In the genomic region with DNA sequence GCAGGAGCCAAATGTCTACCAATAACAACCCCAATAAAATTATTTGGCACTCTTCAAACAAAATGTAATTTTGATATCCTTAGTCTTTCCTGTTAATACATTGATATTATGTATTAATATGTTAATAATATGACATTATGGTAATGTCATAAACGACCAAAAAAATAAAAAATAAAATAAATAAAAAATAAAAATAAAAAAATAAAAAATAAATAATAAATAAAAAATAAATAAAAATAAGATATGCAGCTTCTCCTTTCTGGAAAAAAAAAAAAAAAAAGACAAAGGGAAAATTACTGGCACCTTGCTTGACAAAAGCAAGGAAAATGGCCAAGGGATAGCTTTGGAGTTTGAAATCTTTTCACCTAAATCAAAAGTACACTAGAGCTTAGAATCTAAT, we compare ENCODE assay signal across 24 cellular contexts.
"Had no signal": no experiment of that assay in that cellular context is flagged by ENCODE, and none has a peak within 500 bp of the region (broad histone marks: within the 10 kb centered on the region; RNA-seq: fewer than 3 reads in every experiment).

No MANE protein-coding gene starts in this region.

- H3K4me1 Mint-ChIP-seq: naive thymus-derived CD4-positive, alpha-beta T cell; nephron progenitor cell; stimulated activated effector memory CD8-positive, alpha-beta T cell treated with anti-CD3 and anti-CD28 coated beads, Interleukin-12 subunit alpha, Interleukin-12 subunit beta, amount 100 ng/mL, for 72 hours had no signal

- H3K27ac Mint-ChIP-seq: effector memory CD8-positive, alpha-beta T cell; naive thymus-derived CD4-positive, alpha-beta T cell; nephron progenitor cell; stimulated activated effector memory CD8-positive, alpha-beta T cell treated with anti-CD3 and anti-CD28 coated beads, Interleukin-12 subunit alpha, Interleukin-12 subunit beta, amount 100 ng/mL, for 72 hours; type B pancreatic cell had no signal

- H3K27me3 ChIP-seq: gastroesophageal sphincter, heart left ventricle, hepatocyte, left lung, right atrium auricular region, stomach, thyroid gland had no signal

- H3K36me3 ChIP-seq: gastroesophageal sphincter, left lung, prostate gland, right atrium auricular region, stomach, thyroid gland had no signal

- H3K4me3 ChIP-seq: gastroesophageal sphincter, heart left ventricle, hepatocyte, left lung, prostate gland, right atrium auricular region, stomach, thyroid gland had no signal

- H3K9me3 Mint-ChIP-seq: nephron progenitor cell, type B pancreatic cell had no signal

- H3K36me3 Mint-ChIP-seq: naive thymus-derived CD4-positive, alpha-beta T cell; stimulated activated effector memory CD8-positive, alpha-beta T cell treated with anti-CD3 and anti-CD28 coated beads, Interleukin-12 subunit alpha, Interleukin-12 subunit beta, amount 100 ng/mL, for 72 hours; type B pancreatic cell had no signal

- H3K9me3 ChIP-seq: gastroesophageal sphincter, heart left ventricle, left lung, prostate gland, right atrium auricular region, stomach, thyroid gland had no signal

- H3K27me3 Mint-ChIP-seq: effector memory CD8-positive, alpha-beta T cell; naive thymus-derived CD4-positive, alpha-beta T cell; type B pancreatic cell had no signal

- H3K27ac ChIP-seq: epithelial cell of prostate, gastroesophageal sphincter, heart left ventricle, hepatocyte, left lung, prostate gland, right atrium auricular region, stomach, thyroid gland had no signal

- H3K4me3 Mint-ChIP-seq: effector memory CD8-positive, alpha-beta T cell; naive thymus-derived CD4-positive, alpha-beta T cell; nephron progenitor cell; stimulated activated effector memory CD8-positive, alpha-beta T cell treated with anti-CD3 and anti-CD28 coated beads, Interleukin-12 subunit alpha, Interleukin-12 subunit beta, amount 100 ng/mL, for 72 hours; type B pancreatic cell had no signal

- DNase-seq: cortex of kidney; effector memory CD8-positive, alpha-beta T cell; foreskin fibroblast; heart left ventricle; left cardiac atrium; left lung; midbrain; naive thymus-derived CD4-positive, alpha-beta T cell; nephron progenitor cell; occipital lobe; stimulated activated CD4-positive, alpha-beta T cell treated with anti-CD3 and anti-CD28 coated beads, Interleukin-2, amount 100 ng/mL, for 24 hours; stimulated activated CD4-positive, alpha-beta T cell treated with anti-CD3 and anti-CD28 coated beads, Interleukin-4, amount 100 ng/mL, for 24 hours; stimulated activated naive CD4-positive, alpha-beta T cell treated with Interleukin-2 at 50 U/mL for 16 hours; stomach; thyroid gland had no signal

- H3K4me1 ChIP-seq: gastroesophageal sphincter, left lung, prostate gland, right atrium auricular region, stomach, thyroid gland had no signal

- ATAC-seq: effector memory CD8-positive, alpha-beta T cell; esophagus mucosa; gastroesophageal sphincter; heart left ventricle; left cardiac atrium; left lung; naive thymus-derived CD4-positive, alpha-beta T cell; sciatic nerve; stimulated activated effector memory CD8-positive, alpha-beta T cell treated with anti-CD3 and anti-CD28 coated beads, Interleukin-12 subunit alpha, Interleukin-12 subunit beta, amount 100 ng/mL, for 72 hours had no signal
